In the genomic region with DNA sequence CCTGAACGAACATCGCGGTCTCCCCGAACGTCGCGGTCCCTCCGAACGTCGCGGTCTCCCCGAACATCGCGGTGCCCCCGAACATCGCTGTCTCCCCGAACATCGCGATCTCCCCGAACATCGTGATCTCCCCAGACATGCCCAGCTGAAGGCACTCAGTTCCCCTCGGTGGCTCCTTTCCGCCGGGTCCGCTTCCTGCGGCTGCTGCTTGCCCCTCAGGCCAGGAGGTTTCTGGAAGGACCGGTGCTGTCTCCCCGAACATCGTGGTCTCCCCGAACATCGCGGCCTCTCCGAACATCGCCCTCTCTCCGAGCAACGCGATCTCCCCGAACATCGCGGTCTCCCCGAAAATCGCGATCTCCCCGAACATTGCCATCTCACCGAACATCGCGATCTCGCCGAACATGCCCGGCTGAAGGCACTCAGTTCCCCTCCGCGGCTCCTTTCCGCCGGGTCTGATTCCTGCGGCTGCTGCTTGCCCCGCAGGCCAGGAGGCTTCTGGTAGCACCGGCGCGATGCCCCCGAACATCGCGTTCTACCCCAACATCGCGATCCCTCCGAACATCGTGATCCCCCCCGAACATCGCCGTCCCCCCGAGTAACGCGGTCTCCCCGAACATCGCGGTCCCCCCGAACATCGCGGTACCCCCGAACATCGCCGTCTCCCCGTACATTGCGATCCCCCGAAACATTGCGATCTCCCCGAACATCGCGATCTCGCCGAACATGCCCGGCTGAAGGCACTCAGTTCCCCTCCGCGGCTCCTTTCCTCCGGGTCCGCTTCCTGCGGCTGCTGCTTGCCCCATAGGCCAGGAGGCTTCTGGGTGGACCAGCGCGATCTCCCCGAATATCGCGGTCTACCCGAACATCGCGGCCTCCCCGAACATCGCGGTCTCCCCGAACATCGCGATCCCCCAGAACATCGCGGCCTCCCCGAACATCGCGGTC, we compare ENCODE assay signal across 8 cellular contexts. TPM values are rescaled to one million over a fixed set of nuclear protein-coding genes. Genes with fewer than 3 reads are reported as not detected.
DNase-seq lines count a peak whose midpoint lies in the region; ATAC-seq and TF ChIP-seq lines count a peak whose summit lies in the region.

No MANE protein-coding gene starts in this region.

- H3K9ac ChIP-seq in HCT116 (ENCODE audit: low read length) = peak overlapping the region; percentile 66

- H3K9me2 ChIP-seq in HCT116 (ENCODE audit: insufficient read depth) = no peaks in the 10 kb centered on the region

- TF ChIP-seq RAD21 in HCT116 (IDR thresholded peaks at IDR 0.05; ENCODE audit: low read depth) = no peak

- DNase-seq in HCT116 (ENCODE audit: low read depth, low spot score) = no peak
- DNase-seq in glomerular visceral epithelial cell (ENCODE audit: extremely low spot score) = no peak
- no peak for DNase-seq in amygdala (lab: John Stamatoyannopoulos, UW)

- H2AFZ ChIP-seq in HCT116 (ENCODE audit: low read depth, low read length, poor library complexity, severe bottlenecking) (no peak overlapping the region), neuron (ENCODE audit: low read depth, low read length) (peak overlapping the region; percentile 66)

- TSS peak; percentile 57 for BruUV-seq in HCT116 (replicated peaks; lab: Mats Ljungman, UMichigan)

- ATAC-seq in HCT116 (no peak), HG03097 (IDR thresholded peaks at IDR 0.05; ENCODE audit: low FRiP score, unreplicated experiment) (no peak), HG03139 (IDR thresholded peaks at IDR 0.05; ENCODE audit: unreplicated experiment) (no peak)

- no peaks in the 10 kb centered on the region for H3K9me3 ChIP-seq in HCT116 (ENCODE audit: control insufficient read depth in 1 of 2, insufficient read depth in 1 of 2, low read depth in 1 of 2, low read length in 2 of 2)
- peaks cover 0 to 3% of the 10 kb centered on the region in 2 donors for H3K9me3 ChIP-seq in esophagus (ENCODE audit: control insufficient read depth in 2 of 2, insufficient read depth in 1 of 2, low read depth in 1 of 2, low read length in 1 of 2)
- H3K9me3 ChIP-seq in neuron (ENCODE audit: low read length) = peaks cover 2% of the 10 kb centered on the region

- RAD21 ChIA-PET in HCT116 (lab: Charles Lee; ENCODE audit: low non-redundant PET in 1 of 2, low total read pairs in 2 of 2, uncharacterized antibody in 2 of 2, unreplicated experiment in 2 of 2) = no interaction called here

- TF ChIP-seq POLR2A in HCT116 (IDR thresholded peaks at IDR 0.05; ENCODE audit: borderline replicate concordance, extremely low read depth, insufficient read depth, insufficient read length) = no peak

- CTCF ChIA-PET in HCT116 (lab: Charles Lee) = no interaction called here

- H3K4me3 ChIP-seq in HCT116 (replicated peaks in 1 of 2; ENCODE audit: low read depth in 1 of 2, low read length in 2 of 2) (peak overlapping the region; percentile 37 to 59), esophagus (ENCODE audit: low read depth in 1 of 2, low read length in 2 of 2) (peak overlapping the region; percentile 42 to 44), neuron (ENCODE audit: low read length) (peak overlapping the region; percentile 51)

- H4K20me1 ChIP-seq in HCT116 (ENCODE audit: insufficient read depth) = no peaks in the 10 kb centered on the region

- TF ChIP-seq CTCF in HCT116 (IDR thresholded peaks at IDR 0.05 in 2 of 3, conservative IDR thresholded peaks at IDR 0.05 in 1 of 3; ENCODE audit: borderline replicate concordance in 1 of 3, insufficient read depth in 1 of 3, low read depth in 2 of 3, low read length in 2 of 3) (no peak), VCaP (conservative IDR thresholded peaks at IDR 0.05) (no peak; the same call in 1 of the 2 replicates)

- H3K36me3 ChIP-seq in HCT116 (ENCODE audit: control insufficient read depth in 1 of 2, insufficient read depth in 2 of 2, low read length in 2 of 2) (no peaks in the 10 kb centered on the region), esophagus (ENCODE audit: control insufficient read depth in 2 of 2, insufficient read depth in 2 of 2, low read length in 1 of 2) (no peaks in the 10 kb centered on the region), neuron (ENCODE audit: insufficient read depth, low read length) (no peaks in the 10 kb centered on the region)

- H3K4me1 ChIP-seq in HCT116 (ENCODE audit: control insufficient read depth in 1 of 2, insufficient read depth in 2 of 2, low read length in 2 of 2) (peaks cover 9 to 22% of the 10 kb centered on the region in 2 experiments; a peak in 3 of 4 replicates), esophagus (ENCODE audit: control insufficient read depth in 2 of 2, insufficient read depth in 2 of 2, low read length in 1 of 2) (peaks cover 8 to 15% of the 10 kb centered on the region in 2 donors), neuron (ENCODE audit: insufficient read depth, low read length) (peaks cover 17% of the 10 kb centered on the region)

- POLR2A ChIA-PET in HCT116 (lab: Charles Lee) = interaction anchor here (1.0 kb wide), 1 partner anchor 19 kb away, joined by 5 read pairs; no protein-coding TSS in a partner anchor

- intact Hi-C loops in HCT116 (cut with micrococcal nuclease) = no loop called here

- peak overlapping the region; percentile 95 for H3K4me2 ChIP-seq in HCT116 (ENCODE audit: low read length)

- H3K79me2 ChIP-seq in HCT116 (ENCODE audit: insufficient read depth, low read length) = no peaks in the 10 kb centered on the region

- 3 to 4% methylated on average over 112 to 115 of the region's 115 CpGs for WGBS in esophagus, 2 donors

- peak overlapping the region; percentile 53; the same call in 1 of the 2 replicates for H3K27ac ChIP-seq in HCT116 (ENCODE audit: low read depth, low read length)
- H3K27ac ChIP-seq in VCaP = peak overlapping the region; percentile 83
- H3K27ac ChIP-seq in esophagus (ENCODE audit: low read depth in 2 of 2, low read length in 1 of 2) = no peak overlapping the region

- H3K27me3 ChIP-seq in HCT116 (ENCODE audit: insufficient read depth, low read length) = no peaks in the 10 kb centered on the region
- H3K27me3 ChIP-seq in esophagus (ENCODE audit: control insufficient read depth in 1 of 2, insufficient read depth in 2 of 2, low read length in 2 of 2) = peaks cover 0 to 14% of the 10 kb centered on the region in 2 donors
- peaks cover 76% of the 10 kb centered on the region for H3K27me3 ChIP-seq in neuron (ENCODE audit: insufficient read depth, low read length)

TF ChIP-seq in HCT116, 20 proteins besides CTCF, POLR2A, EP300 and RAD21 (continues in another document):
- TF ChIP-seq, protein P1, sequence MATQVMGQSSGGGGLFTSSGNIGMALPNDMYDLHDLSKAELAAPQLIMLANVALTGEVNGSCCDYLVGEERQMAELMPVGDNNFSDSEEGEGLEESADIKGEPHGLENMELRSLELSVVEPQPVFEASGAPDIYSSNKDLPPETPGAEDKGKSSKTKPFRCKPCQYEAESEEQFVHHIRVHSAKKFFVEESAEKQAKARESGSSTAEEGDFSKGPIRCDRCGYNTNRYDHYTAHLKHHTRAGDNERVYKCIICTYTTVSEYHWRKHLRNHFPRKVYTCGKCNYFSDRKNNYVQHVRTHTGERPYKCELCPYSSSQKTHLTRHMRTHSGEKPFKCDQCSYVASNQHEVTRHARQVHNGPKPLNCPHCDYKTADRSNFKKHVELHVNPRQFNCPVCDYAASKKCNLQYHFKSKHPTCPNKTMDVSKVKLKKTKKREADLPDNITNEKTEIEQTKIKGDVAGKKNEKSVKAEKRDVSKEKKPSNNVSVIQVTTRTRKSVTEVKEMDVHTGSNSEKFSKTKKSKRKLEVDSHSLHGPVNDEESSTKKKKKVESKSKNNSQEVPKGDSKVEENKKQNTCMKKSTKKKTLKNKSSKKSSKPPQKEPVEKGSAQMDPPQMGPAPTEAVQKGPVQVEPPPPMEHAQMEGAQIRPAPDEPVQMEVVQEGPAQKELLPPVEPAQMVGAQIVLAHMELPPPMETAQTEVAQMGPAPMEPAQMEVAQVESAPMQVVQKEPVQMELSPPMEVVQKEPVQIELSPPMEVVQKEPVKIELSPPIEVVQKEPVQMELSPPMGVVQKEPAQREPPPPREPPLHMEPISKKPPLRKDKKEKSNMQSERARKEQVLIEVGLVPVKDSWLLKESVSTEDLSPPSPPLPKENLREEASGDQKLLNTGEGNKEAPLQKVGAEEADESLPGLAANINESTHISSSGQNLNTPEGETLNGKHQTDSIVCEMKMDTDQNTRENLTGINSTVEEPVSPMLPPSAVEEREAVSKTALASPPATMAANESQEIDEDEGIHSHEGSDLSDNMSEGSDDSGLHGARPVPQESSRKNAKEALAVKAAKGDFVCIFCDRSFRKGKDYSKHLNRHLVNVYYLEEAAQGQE (IDR thresholded peaks at IDR 0.05; ENCODE audit: low read depth) = no peak
- TF ChIP-seq, protein P2, sequence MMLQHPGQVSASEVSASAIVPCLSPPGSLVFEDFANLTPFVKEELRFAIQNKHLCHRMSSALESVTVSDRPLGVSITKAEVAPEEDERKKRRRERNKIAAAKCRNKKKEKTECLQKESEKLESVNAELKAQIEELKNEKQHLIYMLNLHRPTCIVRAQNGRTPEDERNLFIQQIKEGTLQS (IDR thresholded peaks at IDR 0.05) = no peak
- TF ChIP-seq ZFX (IDR thresholded peaks at IDR 0.05) = no peak
- TF ChIP-seq CEBPB (IDR thresholded peaks at IDR 0.05; ENCODE audit: low read depth) = no peak
- TF ChIP-seq, protein P3, sequence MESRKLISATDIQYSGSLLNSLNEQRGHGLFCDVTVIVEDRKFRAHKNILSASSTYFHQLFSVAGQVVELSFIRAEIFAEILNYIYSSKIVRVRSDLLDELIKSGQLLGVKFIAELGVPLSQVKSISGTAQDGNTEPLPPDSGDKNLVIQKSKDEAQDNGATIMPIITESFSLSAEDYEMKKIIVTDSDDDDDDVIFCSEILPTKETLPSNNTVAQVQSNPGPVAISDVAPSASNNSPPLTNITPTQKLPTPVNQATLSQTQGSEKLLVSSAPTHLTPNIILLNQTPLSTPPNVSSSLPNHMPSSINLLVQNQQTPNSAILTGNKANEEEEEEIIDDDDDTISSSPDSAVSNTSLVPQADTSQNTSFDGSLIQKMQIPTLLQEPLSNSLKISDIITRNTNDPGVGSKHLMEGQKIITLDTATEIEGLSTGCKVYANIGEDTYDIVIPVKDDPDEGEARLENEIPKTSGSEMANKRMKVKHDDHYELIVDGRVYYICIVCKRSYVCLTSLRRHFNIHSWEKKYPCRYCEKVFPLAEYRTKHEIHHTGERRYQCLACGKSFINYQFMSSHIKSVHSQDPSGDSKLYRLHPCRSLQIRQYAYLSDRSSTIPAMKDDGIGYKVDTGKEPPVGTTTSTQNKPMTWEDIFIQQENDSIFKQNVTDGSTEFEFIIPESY (IDR thresholded peaks at IDR 0.05; ENCODE audit: extremely low read depth, insufficient replicate concordance, low read length) = no peak
- TF ChIP-seq TCF7L2 (IDR thresholded peaks at IDR 0.05; ENCODE audit: borderline replicate concordance, extremely low read depth, insufficient read depth, insufficient read length) = no peak
- TF ChIP-seq SP1 (IDR thresholded peaks at IDR 0.05; ENCODE audit: low read depth) = no peak

RNA-seq across cellular contexts. Expression of a gene that starts 0.8 kb away (rescaled TPM):
- 12.4 TPM for total RNA-seq in HCT116 (2021; ENCODE audit: unreplicated experiment)
- 6.2 and 8.7 TPM in 2 replicates for polyA plus RNA-seq in HCT116 (2012)
- polyA plus RNA-seq in esophagus = under 1 TPM; 0.04 to 0.31 TPM

RNA-seq across cellular contexts. Expression of a gene that starts 22.7 kb away (rescaled TPM):
- 10.2 TPM for total RNA-seq in HCT116 (2021; ENCODE audit: unreplicated experiment)
- polyA plus RNA-seq in HCT116 (2012) = 20.2 and 22.8 TPM in 2 replicates
- 1 to 10 TPM; 1.7 to 5.4 TPM for polyA plus RNA-seq in esophagus

RNA-seq across cellular contexts. Expression of a gene that starts 41.6 kb away (rescaled TPM):
- total RNA-seq in HCT116 (2021; ENCODE audit: unreplicated experiment) = 0.37 TPM
- 1.3 and 1.5 TPM in 2 replicates for polyA plus RNA-seq in HCT116 (2012)
- 10 to 100 TPM in 1 of 2 donors, 1 to 10 TPM in 1; 8.9 to 21.2 TPM for polyA plus RNA-seq in esophagus

Comparison
In these comparisons a context has a peak if more than half of its experiments do, and no peak if none do; other contexts are left out.
1. H3K27ac ChIP-seq: peak in HCT116 (single experiment) and VCaP (single experiment); none in esophagus (0 of 2).
2. Peak in every context shown above with its lines, with median percentiles within 50 percentile points of each other: H3K4me3 ChIP-seq.